8 cellular contexts compared by ENCODE assay signal in genomic region chr6:125237764-125238163, GRCh38.
"Had no signal": no experiment of that assay in that cellular context is flagged by ENCODE, and none has a peak within 500 bp of the region (broad histone marks: within the 10 kb centered on the region; RNA-seq: fewer than 3 reads in every experiment).

No MANE protein-coding gene starts in this region.

- H3K4me3 Mint-ChIP-seq: HFFc6 had no signal

- DNase-seq: GOT3, H7, HFFc6 had no signal

- H3K9ac ChIP-seq: GM23248 had no signal

- ATAC-seq: HCT116, HepG2 had no signal

- FAIRE-seq: HepG2 had no signal

- H2AFZ ChIP-seq: GM23248 had no signal

- H3K27ac ChIP-seq: GM23248, HL-60 had no signal

- H3K27ac Mint-ChIP-seq: HFFc6 had no signal

- H3K4me3 ChIP-seq: GM23248, HAP-1 had no signal

- H3K36me3 ChIP-seq: HAP-1 had no signal
